ENCODE assay signal across 8 cellular contexts in the genomic region with DNA sequence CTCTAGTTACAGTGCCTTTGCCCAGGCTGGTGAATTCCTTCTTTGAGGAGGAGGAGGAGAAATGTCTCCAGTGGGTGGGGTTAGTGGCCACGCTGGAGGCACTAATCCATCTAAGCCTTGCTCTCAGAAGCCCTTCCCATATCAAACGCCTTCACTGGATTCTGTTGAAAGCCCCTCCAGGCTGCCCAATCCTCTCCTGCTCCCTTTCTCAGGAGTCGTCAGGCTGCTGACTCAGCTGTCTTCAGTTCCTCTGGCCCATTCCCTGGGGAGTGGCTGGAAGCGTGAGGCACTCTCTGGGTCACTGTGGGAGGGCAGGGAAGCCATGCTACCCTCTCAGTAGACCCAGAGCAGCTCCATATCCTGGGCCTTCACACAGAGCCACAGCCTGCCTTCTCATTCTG.
A peak's percentile ranks its signal among the peaks of the same experiment; 100 is the strongest.
DNase-seq lines count a peak whose midpoint lies in the region; TF ChIP-seq lines count a peak whose summit lies in the region.

No MANE protein-coding gene starts in this region.

- peak overlapping the region; percentile 98 for H3K4me3 ChIP-seq in WI38 (ENCODE audit: low read depth, low read length)
- peak overlapping the region; percentile 66 to 89 for H3K4me3 ChIP-seq in foreskin fibroblast (ENCODE audit: low read depth in 1 of 2, low read length in 2 of 2)
- H3K4me3 ChIP-seq in skeletal muscle cell (ENCODE audit: low read depth, low read length): peak overlapping the region; percentile 99

- DNase-seq in ELF-1 (ENCODE audit: low read depth, low spot score) (peak; percentile 90), foreskin fibroblast (peak in 1 of 2 donors; percentile 50), skeletal muscle cell (ENCODE audit: low read depth) (no peak), NCI-H1694 treated with DMSO at 0.1 percent for 48 hours (lab: John Stamatoyannopoulos, UW) (no peak), NCI-H748 treated with DMSO at 0.1 percent for 48 hours (lab: John Stamatoyannopoulos, UW) (no peak), NCI-H345 treated with DMSO at 0.1 percent for 48 hours (lab: John Stamatoyannopoulos, UW; ENCODE audit: unreplicated experiment) (no peak)
- no peak for DNase-seq in stimulated activated naive CD4-positive, alpha-beta T cell treated with Interleukin-2 at 50 U/mL for 16 hours (lab: John Stamatoyannopoulos, UW)

- TF ChIP-seq CTCF in WI38 (IDR thresholded peaks at IDR 0.05; ENCODE audit: low read depth, low read length) (no peak), foreskin fibroblast (IDR thresholded peaks at IDR 0.05; ENCODE audit: low read depth, low read length) (no peak)
